Comparison of ENCODE assay signal across 23 cellular contexts in genomic region chr3:43279532-43279931, GRCh38. TPM values are rescaled to one million over a fixed set of nuclear protein-coding genes. Genes with fewer than 3 reads are reported as not detected.
DNase-seq lines count a peak whose midpoint lies in the region; ATAC-seq, FAIRE-seq and TF ChIP-seq lines count a peak whose summit lies in the region.
"Had no signal": no experiment of that assay in that cellular context is flagged by ENCODE, and none has a peak within 500 bp of the region (broad histone marks: within the 10 kb centered on the region; RNA-seq: fewer than 3 reads in every experiment).

No MANE protein-coding gene starts in this region.

- in situ Hi-C loops in K562 (cut with MboI): no loop called here

- H3K27me3 ChIP-seq in KMS-11 (ENCODE audit: insufficient read depth, low read depth) (no peaks in the 10 kb centered on the region), K562 (ENCODE audit: control insufficient read depth in 2 of 2, insufficient read depth in 2 of 2, low read length in 2 of 2) (peaks cover 0 to 16% of the 10 kb centered on the region in 2 experiments; a peak in 4 of 5 replicates)
- H3K27me3 ChIP-seq: BE2C had no signal

- H2AFZ ChIP-seq in KMS-11 (ENCODE audit: low read depth): no peak overlapping the region; the same call in 1 of the 2 replicates
- no peak overlapping the region for H2AFZ ChIP-seq in K562 (ENCODE audit: low read depth, low read length)
- H2AFZ ChIP-seq: GM23248 had no signal

- H3K36me3 Mint-ChIP-seq in activated T-cell treated with anti-CD3 and anti-CD28 coated beads, Interleukin-2, amount 50 U/mL, for 72 hours (ENCODE audit: insufficient read depth in 2 of 2): no peaks in the 10 kb centered on the region
- no peaks in the 10 kb centered on the region for H3K36me3 Mint-ChIP-seq in activated T-cell treated with anti-CD3 and anti-CD28 coated beads, Interleukin-2, amount 50 U/mL, for 4 hours (ENCODE audit: insufficient read depth)

- peaks cover 11% of the 10 kb centered on the region for H3K27me3 Mint-ChIP-seq in activated T-cell treated with anti-CD3 and anti-CD28 coated beads, Interleukin-2, amount 50 U/mL, for 72 hours (ENCODE audit: low read depth)
- H3K27me3 Mint-ChIP-seq in activated T-cell treated with anti-CD3 and anti-CD28 coated beads, Interleukin-2, amount 50 U/mL, for 4 hours (ENCODE audit: low read depth): peaks cover 3% of the 10 kb centered on the region
- H3K27me3 Mint-ChIP-seq: CD8-positive, alpha-beta memory T cell had no signal

- no peak for TF ChIP-seq EP300 in K562 (IDR thresholded peaks at IDR 0.05; ENCODE audit: low read length)

- peak overlapping the region; percentile 0 for H3K27ac Mint-ChIP-seq in activated T-cell treated with anti-CD3 and anti-CD28 coated beads, Interleukin-2, amount 50 U/mL, for 72 hours
- H3K27ac Mint-ChIP-seq: CD8-positive, alpha-beta memory T cell; HFFc6 had no signal

- FAIRE-seq in K562 (lab: Jason Lieb, UNC): no peak
- FAIRE-seq: GM12878, GM19239, HepG2 had no signal

- no peak for TF ChIP-seq RAD21 in K562 (CRISPR knock-in tag; conservative IDR thresholded peaks at IDR 0.05 in 1 of 2, IDR thresholded peaks at IDR 0.05 in 1 of 2)

- CTCF ChIA-PET in K562 (lab: Yijun Ruan, JAX; ENCODE audit: low intra/inter-chr PET ratio): no interaction called here

- no peaks in the 10 kb centered on the region for H4K20me1 ChIP-seq in KMS-11 (ENCODE audit: insufficient read depth)
- H4K20me1 ChIP-seq in K562 (replicated peaks; ENCODE audit: control insufficient read depth, insufficient read depth, low read length): no peaks in the 10 kb centered on the region

- no peaks in the 10 kb centered on the region for H3K9me1 ChIP-seq in K562 (ENCODE audit: control insufficient read depth, insufficient read depth, low read length)

- TF ChIP-seq CTCF in KMS-11 (conservative IDR thresholded peaks at IDR 0.05; ENCODE audit: low read depth, low read length) (no peak), K562 (IDR thresholded peaks at IDR 0.05 in 2 of 3, conservative IDR thresholded peaks at IDR 0.05 in 1 of 3; ENCODE audit: insufficient read depth in 2 of 3, low read depth in 1 of 3, low read length in 3 of 3) (no peak)

- BruUV-seq in K562 (replicated peaks; lab: Mats Ljungman, UMichigan): no TSS peak

- H3K4me1 ChIP-seq in KMS-11 (ENCODE audit: low read depth, poor library complexity, severe bottlenecking) (peaks cover 15% of the 10 kb centered on the region), K562 (replicated peaks in 1 of 2; ENCODE audit: control insufficient read depth in 2 of 2, insufficient read depth in 2 of 2, low read length in 2 of 2) (no peaks in the 10 kb centered on the region)
- H3K4me1 ChIP-seq: BE2C had no signal

- H3K36me3 ChIP-seq in KMS-11 (ENCODE audit: insufficient read depth) (no peaks in the 10 kb centered on the region), K562 (ENCODE audit: control insufficient read depth, insufficient read depth, low read length) (no peaks in the 10 kb centered on the region)
- H3K36me3 ChIP-seq: BE2C had no signal

- intact Hi-C loops in K562 (cut with micrococcal nuclease): no loop called here

- peak overlapping the region; percentile 25; the same call in 1 of the 2 replicates for H3K4me2 ChIP-seq in KMS-11
- no peak overlapping the region for H3K4me2 ChIP-seq in K562 (ENCODE audit: insufficient read depth, low read length)

- H3K4me1 Mint-ChIP-seq in activated T-cell treated with anti-CD3 and anti-CD28 coated beads, Interleukin-2, amount 50 U/mL, for 72 hours (ENCODE audit: low read depth): peaks cover 36% of the 10 kb centered on the region
- peaks cover 2% of the 10 kb centered on the region for H3K4me1 Mint-ChIP-seq in activated T-cell treated with anti-CD3 and anti-CD28 coated beads, Interleukin-2, amount 50 U/mL, for 4 hours (ENCODE audit: low read depth)

- H3K79me2 ChIP-seq in KMS-11 (ENCODE audit: insufficient read depth, low read depth) (no peaks in the 10 kb centered on the region), K562 (ENCODE audit: control insufficient read depth, insufficient read depth, low read length) (no peaks in the 10 kb centered on the region)

- peak; percentile 72 to 76 for ATAC-seq in activated T-cell treated with anti-CD3 and anti-CD28 coated beads, Interleukin-2, amount 50 U/mL, for 72 hours (replicated peaks in 1 of 2)
- ATAC-seq in activated T-cell treated with anti-CD3 and anti-CD28 coated beads, Interleukin-2, amount 50 U/mL, for 4 hours: no peak
- ATAC-seq in K562 (no peak), GM18519 (IDR thresholded peaks at IDR 0.05; ENCODE audit: low FRiP score, unreplicated experiment) (no peak)
- ATAC-seq: GM12878, HCT116, HepG2 had no signal

- H3K9ac ChIP-seq in KMS-11: no peak overlapping the region
- no peak overlapping the region for H3K9ac ChIP-seq in K562 (ENCODE audit: insufficient read depth in 1 of 2, low read depth in 2 of 2, low read length in 2 of 2)
- H3K9ac ChIP-seq: GM23248 had no signal

- 1% methylated on average over 5 of the region's 5 CpGs for WGBS in K562 (ENCODE audit: insufficient coverage, low coverage, missing lambda C conversion rate)

- no peak overlapping the region; the same call in 1 of the 2 replicates for H3K27ac ChIP-seq in KMS-11
- H3K27ac ChIP-seq in K562 (ENCODE audit: extremely low read depth, low read depth, low read length): no peak overlapping the region
- H3K27ac ChIP-seq: GM23248 had no signal

- H3K4me3 Mint-ChIP-seq in activated T-cell treated with anti-CD3 and anti-CD28 coated beads, Interleukin-2, amount 50 U/mL, for 72 hours: no peak overlapping the region
- no peak overlapping the region for H3K4me3 Mint-ChIP-seq in activated T-cell treated with anti-CD3 and anti-CD28 coated beads, Interleukin-2, amount 50 U/mL, for 4 hours
- H3K4me3 Mint-ChIP-seq: CD4-positive, CD25-positive, alpha-beta regulatory T cell; HFFc6 had no signal

- POLR2A ChIA-PET in K562 (lab: Yijun Ruan, JAX): interaction anchor here (0.7 to 1.1 kb wide), 5 partner anchors 9 to 84 kb away, joined by 3 read pairs; no protein-coding TSS in a partner anchor

- TF ChIP-seq POLR2A in K562 (conservative IDR thresholded peaks at IDR 0.05): no peak

- H3K4me3 ChIP-seq in KMS-11 (IDR thresholded peaks at IDR 0.05; ENCODE audit: insufficient read depth, low read depth, low read length): no peak overlapping the region
- H3K4me3 ChIP-seq in K562: no peak overlapping the region
- H3K4me3 ChIP-seq: GM12878, GM23248 had no signal

- peaks cover 0 to 5% of the 10 kb centered on the region in 2 donors for H3K9me3 Mint-ChIP-seq in activated T-cell treated with anti-CD3 and anti-CD28 coated beads, Interleukin-2, amount 50 U/mL, for 72 hours
- no peaks in the 10 kb centered on the region for H3K9me3 Mint-ChIP-seq in activated T-cell treated with anti-CD3 and anti-CD28 coated beads, Interleukin-2, amount 50 U/mL, for 4 hours
- H3K9me3 Mint-ChIP-seq: CD4-positive, CD25-positive, alpha-beta regulatory T cell; CD8-positive, alpha-beta memory T cell; HFFc6 had no signal

- no peaks in the 10 kb centered on the region for H3K9me3 ChIP-seq in K562 (replicated peaks; ENCODE audit: control insufficient read depth, insufficient read depth, low read depth, low read length)
- H3K9me3 ChIP-seq: BE2C had no signal

- no peak for DNase-seq in activated T-cell treated with anti-CD3 and anti-CD28 coated beads, Interleukin-2, amount 50 U/mL, for 72 hours
- no peak for DNase-seq in activated T-cell treated with anti-CD3 and anti-CD28 coated beads, Interleukin-2, amount 50 U/mL, for 4 hours
- DNase-seq in K562 (ENCODE audit: extremely low read depth in 1 of 4, low spot score in 3 of 4) (no peak), NOMO-1 treated with dmso at 0.1 percent for 144 hours (lab: John Stamatoyannopoulos, UW; ENCODE audit: unreplicated experiment) (no peak)
- DNase-seq: ACHN; BE2C; C1 segment of cervical spinal cord; CD4-positive, CD25-positive, alpha-beta regulatory T cell; CD8-positive, alpha-beta memory T cell; COR-L47; DMS 273 treated with DMSO at 0.1 percent for 48 hours; DMS53; DND-41; EL; GM23248; H7; HFFc6 had no signal

TF ChIP-seq in K562, 482 proteins besides CTCF, POLR2A, EP300 and RAD21 (continues in another document):
- TF ChIP-seq USF2 (CRISPR knock-in tag; IDR thresholded peaks at IDR 0.05): no peak
- no peak for TF ChIP-seq NCOA4 (IDR thresholded peaks at IDR 0.05; ENCODE audit: partially characterized antibody)
- no peak for TF ChIP-seq ZNF77 (CRISPR knock-in tag; IDR thresholded peaks at IDR 0.05)
- TF ChIP-seq MAX (CRISPR knock-in tag; IDR thresholded peaks at IDR 0.05): no peak

RNA-seq across cellular contexts. Expression of gene SNRK, which starts 6.8 kb away (rescaled TPM):
- total RNA-seq in activated T-cell treated with anti-CD3 and anti-CD28 coated beads, Interleukin-2, amount 50 U/mL, for 72 hours: 10 to 100 TPM; 32.9 to 37.8 TPM
- 10 to 100 TPM; 19.6 to 21.3 (median 19.6) TPM for total RNA-seq in activated T-cell treated with anti-CD3 and anti-CD28 coated beads, Interleukin-2, amount 50 U/mL, for 4 hours
- 20.1 and 34.8 TPM in 2 replicates for total RNA-seq in K562 (2011; cell fraction: chromatin; rRNA removed; ENCODE audit: low replicate concordance)
- 8.0 and 9.3 TPM in 2 replicates for total RNA-seq in K562 (2011; cell fraction: nucleolus; rRNA removed)
- total RNA-seq in K562 (2011; cell fraction: nucleoplasm; rRNA removed): 13.2 and 26.1 TPM in 2 replicates
- total RNA-seq in K562 (2014; rRNA removed) (8.9 and 9.7 TPM in 2 replicates), K562 (2014; rRNA removed; fragmentation: Illumina TruSeq; extraction: Trizol) (10.8 and 12.6 TPM in 2 replicates), K562 (2015; rRNA removed; fragmentation: Illumina TruSeq; extraction: Trizol) (10.4 and 12.3 TPM in 2 replicates), K562 (2021) (8.2 and 11.5 TPM in 2 replicates)
- polyA plus RNA-seq in K562 (2011; rRNA removed) (6.7 and 7.3 TPM in 2 replicates), K562 (2014; fragmentation: Illumina TruSeq; extraction: Trizol) (6.8 and 7.1 TPM in 2 replicates), K562 (2014; fragmentation: Nextera tagmentation; extraction: Ambion mirVana) (1 to 10 TPM; 1.7 to 2.0 TPM), K562 (2014; rRNA removed) (4.2 TPM in 2 replicates)
- polyA plus RNA-seq in K562 (2011; cell fraction: cytosol; rRNA removed): 4.2 and 4.8 TPM in 2 replicates
- 8.2 and 9.1 TPM in 2 replicates for polyA plus RNA-seq in K562 (2011; cell fraction: nucleus; rRNA removed)
- 4.8 and 6.7 TPM in 2 replicates for polyA plus RNA-seq in K562 (2012)
- 24.8 and 27.8 TPM in 2 replicates for polyA minus RNA-seq in K562 (2011; rRNA and poly(A)+ RNA removed)
- 13.2 and 20.2 TPM in 2 replicates for polyA minus RNA-seq in K562 (2011; cell fraction: cytosol; rRNA and poly(A)+ RNA removed)
- polyA minus RNA-seq in K562 (2011; cell fraction: nucleus; rRNA and poly(A)+ RNA removed): 10.1 and 14.2 TPM in 2 replicates

Comparison
In these comparisons a context has a peak if more than half of its experiments do, and no peak if none do; other contexts are left out.
1. ATAC-seq: peak in activated T-cell treated with anti-CD3 and anti-CD28 coated beads, Interleukin-2, amount 50 U/mL, for 72 hours (2 of 2); none in activated T-cell treated with anti-CD3 and anti-CD28 coated beads, Interleukin-2, amount 50 U/mL, for 4 hours (0 of 2), K562 (single experiment) and GM18519 (single experiment).